In genomic region chr7:139990571-139990970, GRCh38 we compare ENCODE assay signal across 24 cellular contexts.
"Had no signal": no experiment of that assay in that cellular context is flagged by ENCODE, and none has a peak within 500 bp of the region (broad histone marks: within the 10 kb centered on the region; RNA-seq: fewer than 3 reads in every experiment).

No MANE protein-coding gene starts in this region.

- H3K9me3 Mint-ChIP-seq: natural killer cell; stimulated activated effector memory CD8-positive, alpha-beta T cell treated with anti-CD3 and anti-CD28 coated beads, Interleukin-12 subunit alpha, Interleukin-12 subunit beta, amount 100 ng/mL, for 72 hours had no signal

- H3K4me2 ChIP-seq: hepatocyte had no signal

- H3K36me3 ChIP-seq: esophagus muscularis mucosa, gastroesophageal sphincter, heart left ventricle, pancreas, sigmoid colon, stomach, thyroid gland, vagina had no signal

- H3K4me1 Mint-ChIP-seq: stimulated activated effector memory CD8-positive, alpha-beta T cell treated with anti-CD3 and anti-CD28 coated beads, Interleukin-12 subunit alpha, Interleukin-12 subunit beta, amount 100 ng/mL, for 72 hours had no signal

- H3K4me3 ChIP-seq: coronary artery, esophagus muscularis mucosa, gastroesophageal sphincter, heart left ventricle, hepatocyte, left lung, lower lobe of right lung, pancreas, sigmoid colon, stomach, thyroid gland, vagina had no signal

- DNase-seq: dermis blood vessel endothelial cell; effector memory CD4-positive, alpha-beta T cell; foreskin keratinocyte; heart left ventricle; left cardiac atrium; left lung; lower lobe of right lung; natural killer cell; pancreas; sigmoid colon; stimulated activated CD4-positive, alpha-beta T cell treated with anti-CD3 and anti-CD28 coated beads, Interleukin-2, amount 100 ng/mL, for 24 hours; stimulated activated CD4-positive, alpha-beta T cell treated with anti-CD3 and anti-CD28 coated beads, Interleukin-4, amount 100 ng/mL, for 24 hours; stimulated activated naive CD4-positive, alpha-beta T cell treated with Interleukin-2 at 50 U/mL for 16 hours; stomach; thyroid gland; trophoblast cell had no signal

- H3K4me1 ChIP-seq: foreskin keratinocyte, left lung, pancreas, sigmoid colon, thyroid gland, vagina had no signal

- H3K4me3 Mint-ChIP-seq: natural killer cell; stimulated activated effector memory CD8-positive, alpha-beta T cell treated with anti-CD3 and anti-CD28 coated beads, Interleukin-12 subunit alpha, Interleukin-12 subunit beta, amount 100 ng/mL, for 72 hours had no signal

- H3K79me2 ChIP-seq: hepatocyte had no signal

- H3K27me3 ChIP-seq: esophagus muscularis mucosa, foreskin keratinocyte, gastroesophageal sphincter, heart left ventricle, hepatocyte, left lung, neutrophil, pancreas, sigmoid colon, stomach, thyroid gland, vagina had no signal

- H2AFZ ChIP-seq: hepatocyte had no signal

- ATAC-seq: foreskin keratinocyte; gastroesophageal sphincter; heart left ventricle; left cardiac atrium; left lung; lower lobe of right lung; natural killer cell; pancreas; stimulated activated effector memory CD8-positive, alpha-beta T cell treated with anti-CD3 and anti-CD28 coated beads, Interleukin-12 subunit alpha, Interleukin-12 subunit beta, amount 100 ng/mL, for 72 hours had no signal

- H3K27ac ChIP-seq: coronary artery, esophagus muscularis mucosa, foreskin keratinocyte, gastroesophageal sphincter, heart left ventricle, hepatocyte, left lung, lower lobe of right lung, neutrophil, pancreas, sigmoid colon, stomach, thyroid gland, vagina had no signal

- H3K27ac Mint-ChIP-seq: progenitor cell of endocrine pancreas; stimulated activated effector memory CD8-positive, alpha-beta T cell treated with anti-CD3 and anti-CD28 coated beads, Interleukin-12 subunit alpha, Interleukin-12 subunit beta, amount 100 ng/mL, for 72 hours had no signal

- H3K36me3 Mint-ChIP-seq: natural killer cell; stimulated activated effector memory CD8-positive, alpha-beta T cell treated with anti-CD3 and anti-CD28 coated beads, Interleukin-12 subunit alpha, Interleukin-12 subunit beta, amount 100 ng/mL, for 72 hours had no signal

- H3K9me3 ChIP-seq: esophagus muscularis mucosa, gastroesophageal sphincter, heart left ventricle, left lung, lower lobe of right lung, neutrophil, pancreas, sigmoid colon, stomach, thyroid gland, vagina had no signal
